8 cellular contexts compared by ENCODE assay signal in the genomic region with DNA sequence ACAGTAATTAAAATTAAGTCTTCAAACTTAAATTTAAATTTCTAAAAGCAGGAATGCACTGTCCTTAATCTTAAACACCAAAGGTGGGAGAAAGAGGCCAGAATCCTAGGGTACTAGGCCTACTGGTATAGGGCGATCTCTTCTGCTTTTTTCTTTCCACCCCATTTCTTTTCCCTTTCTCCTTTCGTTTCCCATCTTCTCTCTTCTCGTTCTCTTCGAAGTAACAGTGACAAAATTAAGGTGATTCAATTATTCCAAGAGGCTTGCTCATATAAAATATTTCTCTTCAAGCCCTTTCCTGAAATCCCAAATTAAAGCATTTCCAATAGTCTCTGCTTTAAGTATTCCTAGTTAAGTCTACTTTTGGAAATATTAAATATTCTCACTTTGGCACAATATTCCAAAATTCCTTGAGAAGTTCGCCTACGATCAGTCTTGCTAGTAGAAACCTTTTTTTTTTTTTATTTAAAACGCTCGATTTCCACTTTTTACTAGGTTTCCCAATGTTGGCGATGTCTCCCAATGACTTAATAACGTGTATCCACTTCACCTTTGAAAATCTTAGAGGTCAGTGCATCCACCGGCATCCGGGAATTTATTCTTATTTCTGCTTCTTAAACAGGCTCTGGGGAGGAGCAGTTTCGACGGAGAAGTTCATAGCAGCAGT. TPM values are rescaled to one million over a fixed set of nuclear protein-coding genes. Genes with fewer than 3 reads are reported as not detected.
DNase-seq lines count a peak whose midpoint lies in the region; ATAC-seq and TF ChIP-seq lines count a peak whose summit lies in the region.

No MANE protein-coding gene starts in this region.

- peaks cover 10% of the 10 kb centered on the region for H3K27me3 Mint-ChIP-seq in brain

- no peak overlapping the region for H2BK5ac ChIP-seq in mesendoderm (ENCODE audit: low read length)

- peaks cover 0 to 6% (median 3%) of the 10 kb centered on the region in 5 experiments for H3K9me3 Mint-ChIP-seq in brain

- POLR2A ChIA-PET in GM10248 (lab: Yijun Ruan, JAX), result no interaction called here

- peak overlapping the region; percentile 78 for H3K9ac ChIP-seq in mesendoderm (ENCODE audit: low read length)

- TF ChIP-seq CTCF in left ventricle myocardium inferior (IDR thresholded peaks at IDR 0.05; ENCODE audit: borderline replicate concordance) (no peak), brain (conservative IDR thresholded peaks at IDR 0.05) (no peak), vagina (IDR thresholded peaks at IDR 0.05) (no peak), GM10248 (IDR thresholded peaks at IDR 0.05; ENCODE audit: control extremely low read depth, extremely low read depth, low read depth, missing control alignments) (no peak)

- H3K4me3 ChIP-seq in left ventricle myocardium inferior (peak overlapping the region; percentile 95), mesendoderm (ENCODE audit: low read length) (peak overlapping the region; percentile 19), vagina (peak overlapping the region; percentile 70 to 96)

- H3K36me3 Mint-ChIP-seq in brain, result peaks cover 14% of the 10 kb centered on the region

- no peak overlapping the region for H2BK15ac ChIP-seq in mesendoderm (replicated peaks; ENCODE audit: low read depth)

- peak overlapping the region; percentile 63 for H3K4me2 ChIP-seq in mesendoderm (ENCODE audit: low read length)

- peak overlapping the region; percentile 87 for H3K56ac ChIP-seq in mesendoderm (ENCODE audit: low read length)

- H3K27ac Mint-ChIP-seq in brain, result peak overlapping the region; percentile 95 to 99 (median 96)

- no peak for ATAC-seq in Right ventricle myocardium superior (ENCODE audit: poor library complexity)
- no peak for ATAC-seq in GM21786 (IDR thresholded peaks at IDR 0.05; ENCODE audit: unreplicated experiment)
- ATAC-seq in GM18502 (IDR thresholded peaks at IDR 0.05; ENCODE audit: poor library complexity, unreplicated experiment), result no peak

- H3K18ac ChIP-seq in mesendoderm (ENCODE audit: low read length), result peak overlapping the region; percentile 99

- H3K79me2 ChIP-seq in mesendoderm (ENCODE audit: control insufficient read depth, insufficient read depth, low read length), result peaks cover 18% of the 10 kb centered on the region

- no peak overlapping the region for H2AK5ac ChIP-seq in mesendoderm (ENCODE audit: low read length)

- DNase-seq in left ventricle myocardium inferior (no peak), Right ventricle myocardium superior (no peak), mesendoderm (no peak), vagina (ENCODE audit: extremely low spot score in 2 of 2) (no peak), GM10248 (ENCODE audit: extremely low spot score) (no peak)

- H3K23ac ChIP-seq in mesendoderm (ENCODE audit: low read length), result no peak overlapping the region

- no CpG with 5 or more reads among the region's 14 CpGs for WGBS in mesendoderm (ENCODE audit: extremely low coverage, insufficient coverage, low lambda C conversion rate)

- no peaks in the 10 kb centered on the region for H3K27me3 ChIP-seq in left ventricle myocardium inferior (ENCODE audit: low read depth)
- no peaks in the 10 kb centered on the region for H3K27me3 ChIP-seq in mesendoderm (ENCODE audit: insufficient read depth, low read length, poor library complexity)
- no peaks in the 10 kb centered on the region for H3K27me3 ChIP-seq in vagina

- H3K27ac ChIP-seq in left ventricle myocardium inferior (replicated peaks) (peak overlapping the region; percentile 98), mesendoderm (ENCODE audit: low read depth, low read length) (peak overlapping the region; percentile 99), vagina (peak overlapping the region; percentile 97)

- H3K9me3 ChIP-seq in left ventricle myocardium inferior (replicated peaks), result no peaks in the 10 kb centered on the region
- no peaks in the 10 kb centered on the region for H3K9me3 ChIP-seq in vagina

- H3K79me1 ChIP-seq in mesendoderm (ENCODE audit: low read length), result no peaks in the 10 kb centered on the region

- H3K4ac ChIP-seq in mesendoderm (ENCODE audit: low read depth, low read length), result peak overlapping the region; percentile 84

- H3K4me3 Mint-ChIP-seq in brain, result peak overlapping the region; percentile 90 to 96 (median 92)

- H2BK120ac ChIP-seq in mesendoderm (ENCODE audit: low read depth, low read length), result no peak overlapping the region

- H3K36me3 ChIP-seq in left ventricle myocardium inferior, result no peaks in the 10 kb centered on the region
- no peaks in the 10 kb centered on the region for H3K36me3 ChIP-seq in mesendoderm (ENCODE audit: control insufficient read depth, insufficient read depth, low read length)
- H3K36me3 ChIP-seq in vagina, result no peaks in the 10 kb centered on the region

- peak overlapping the region; percentile 84 for H4K8ac ChIP-seq in mesendoderm (ENCODE audit: low read depth, low read length)

- no peak overlapping the region for H4K5ac ChIP-seq in mesendoderm (ENCODE audit: low read length)

- no peak for TF ChIP-seq POLR2A in vagina (IDR thresholded peaks at IDR 0.05)

- H3K4me1 Mint-ChIP-seq in brain, result peaks cover 34% of the 10 kb centered on the region

- CTCF ChIA-PET in GM10248 (lab: Yijun Ruan, JAX), result no interaction called here

- intact Hi-C loops in left ventricle myocardium inferior (cut with micrococcal nuclease) (no loop called here), Right ventricle myocardium superior (cut with DNase I) (loop anchor here (5.0 to 10.0 kb wide), 2 partner anchors 67 to 454 kb away; no protein-coding TSS in a partner anchor), vagina (cut with DNase I) (no loop called here)

- H3K4me1 ChIP-seq in left ventricle myocardium inferior, result peaks cover 56% of the 10 kb centered on the region
- H3K4me1 ChIP-seq in mesendoderm (ENCODE audit: control insufficient read depth, low read depth, low read length), result no peaks in the 10 kb centered on the region
- H3K4me1 ChIP-seq in vagina, result peaks cover 34% of the 10 kb centered on the region

RNA-seq across cellular contexts. Expression of gene LCOR, which starts 0.8 kb away (rescaled TPM):
- total RNA-seq in left ventricle myocardium inferior (18.9 TPM), Right ventricle myocardium superior (16.9 TPM), vagina (85.2 TPM)
- 4.4 TPM for polyA plus RNA-seq in brain (ENCODE audit: insufficient read depth, low read depth, low replicate concordance)
- 8.5 TPM for polyA plus RNA-seq in mesendoderm (2013, experiment 1 of 2)
- 8.0 TPM for polyA plus RNA-seq in mesendoderm (2013, experiment 2 of 2)

Comparison
In these comparisons a context has a peak if more than half of its experiments do, and no peak if none do; other contexts are left out.
1. H3K4me3 ChIP-seq: peak in every context shown above with its lines; median percentile 95 in left ventricle myocardium inferior; 83 in vagina; 19 in mesendoderm.